ENCODE assay signal across 10 cellular contexts in genomic region chr2:237663517-237663916, GRCh38. TPM values are rescaled to one million over a fixed set of nuclear protein-coding genes. Genes with fewer than 3 reads are reported as not detected.
DNase-seq lines count a peak whose midpoint lies in the region; ATAC-seq and TF ChIP-seq lines count a peak whose summit lies in the region.
"Had no signal": no experiment of that assay in that cellular context is flagged by ENCODE, and none has a peak within 500 bp of the region (broad histone marks: within the 10 kb centered on the region; RNA-seq: fewer than 3 reads in every experiment).

No MANE protein-coding gene starts in this region.

- no TSS peak for BruUV-seq in Caco-2 (replicated peaks; lab: Mats Ljungman, UMichigan)

- H3K9me3 ChIP-seq in Caco-2 (no peaks in the 10 kb centered on the region), lower lobe of right lung (no peaks in the 10 kb centered on the region), gastrocnemius medialis (no peaks in the 10 kb centered on the region)
- no peaks in the 10 kb centered on the region for H3K9me3 ChIP-seq in naive thymus-derived CD4-positive, alpha-beta T cell (ENCODE audit: control insufficient read depth in 2 of 3, low read length in 3 of 3)

- H3K36me3 Mint-ChIP-seq in Caco-2 (ENCODE audit: insufficient read depth, unreplicated experiment) (no peaks in the 10 kb centered on the region), brain (peaks cover 10% of the 10 kb centered on the region), mesothelial cell of epicardium (no peaks in the 10 kb centered on the region)
- no peaks in the 10 kb centered on the region for H3K36me3 Mint-ChIP-seq in naive thymus-derived CD4-positive, alpha-beta T cell

- no peaks in the 10 kb centered on the region for H3K27me3 Mint-ChIP-seq in Caco-2 (ENCODE audit: insufficient read depth, unreplicated experiment)
- no peaks in the 10 kb centered on the region for H3K27me3 Mint-ChIP-seq in brain
- no peaks in the 10 kb centered on the region for H3K27me3 Mint-ChIP-seq in mesothelial cell of epicardium (ENCODE audit: low read depth)
- H3K27me3 Mint-ChIP-seq in naive thymus-derived CD4-positive, alpha-beta T cell: peaks cover 0 to 35% (median 0%) of the 10 kb centered on the region in 5 donors

- ATAC-seq in lower lobe of right lung (no peak), gastrocnemius medialis (peak; percentile 8 to 16), GM18511 (IDR thresholded peaks at IDR 0.05; ENCODE audit: unreplicated experiment) (no peak), GM21825 (IDR thresholded peaks at IDR 0.05; ENCODE audit: unreplicated experiment) (no peak)
- ATAC-seq in naive thymus-derived CD4-positive, alpha-beta T cell: no peak

- H3K36me3 ChIP-seq in Caco-2 (ENCODE audit: control insufficient read depth, insufficient read depth, low read length) (no peaks in the 10 kb centered on the region), lower lobe of right lung (no peaks in the 10 kb centered on the region), gastrocnemius medialis (no peaks in the 10 kb centered on the region)
- H3K36me3 ChIP-seq in naive thymus-derived CD4-positive, alpha-beta T cell (ENCODE audit: control insufficient read depth in 2 of 3, insufficient read depth in 3 of 3, low read length in 3 of 3): no peaks in the 10 kb centered on the region

- H3K4me3 ChIP-seq in Caco-2 (ENCODE audit: low read depth, low read length): no peak overlapping the region
- H3K4me3 ChIP-seq in lower lobe of right lung: no peak overlapping the region
- H3K4me3 ChIP-seq in gastrocnemius medialis: no peak overlapping the region
- no peak overlapping the region for H3K4me3 ChIP-seq in naive thymus-derived CD4-positive, alpha-beta T cell (ENCODE audit: low read length)

- POLR2A ChIA-PET in Caco-2 (lab: Charles Lee): no interaction called here
- POLR2A ChIA-PET in naive thymus-derived CD4-positive, alpha-beta T cell (lab: Charles Lee): no interaction called here

- peaks cover 7% of the 10 kb centered on the region for H3K4me1 Mint-ChIP-seq in Caco-2 (ENCODE audit: low read depth, unreplicated experiment)
- peaks cover 76% of the 10 kb centered on the region for H3K4me1 Mint-ChIP-seq in brain
- H3K4me1 Mint-ChIP-seq in mesothelial cell of epicardium: peaks cover 38% of the 10 kb centered on the region
- H3K4me1 Mint-ChIP-seq in naive thymus-derived CD4-positive, alpha-beta T cell: peaks cover 0 to 14% (median 11%) of the 10 kb centered on the region in 7 donors

- no peak for TF ChIP-seq POLR2A in gastrocnemius medialis (IDR thresholded peaks at IDR 0.05)

- DNase-seq in Caco-2 (no peak), lower lobe of right lung (no peak), gastrocnemius medialis (no peak), mesothelial cell of epicardium (ENCODE audit: low spot score in 2 of 2, unreplicated experiment in 2 of 2) (no peak)
- no peak for DNase-seq in naive thymus-derived CD4-positive, alpha-beta T cell
- DNase-seq: activated effector memory CD4-positive, alpha-beta T cell treated with anti-CD3 and anti-CD28 coated beads, Interleukin-2, amount 50 U/mL, for 16 hours; HFFc6 had no signal

- peak overlapping the region; percentile 71 for H3K27ac ChIP-seq in lower lobe of right lung
- H3K27ac ChIP-seq in gastrocnemius medialis: peak overlapping the region; percentile 75 to 88 (median 84)
- no peak overlapping the region for H3K27ac ChIP-seq in naive thymus-derived CD4-positive, alpha-beta T cell (ENCODE audit: low read depth, low read length)

- H3K9me3 Mint-ChIP-seq in Caco-2 (ENCODE audit: unreplicated experiment) (no peaks in the 10 kb centered on the region), brain (peaks cover 0 to 3% (median 0%) of the 10 kb centered on the region in 5 experiments), mesothelial cell of epicardium (peaks cover 3% of the 10 kb centered on the region)
- H3K9me3 Mint-ChIP-seq in naive thymus-derived CD4-positive, alpha-beta T cell: no peaks in the 10 kb centered on the region
- H3K9me3 Mint-ChIP-seq: HFFc6 had no signal

- peak overlapping the region; percentile 10 for H3K27ac Mint-ChIP-seq in Caco-2 (ENCODE audit: unreplicated experiment)
- peak overlapping the region; percentile 12 to 95 (median 75) for H3K27ac Mint-ChIP-seq in brain
- no peak overlapping the region for H3K27ac Mint-ChIP-seq in mesothelial cell of epicardium
- no peak overlapping the region for H3K27ac Mint-ChIP-seq in naive thymus-derived CD4-positive, alpha-beta T cell
- H3K27ac Mint-ChIP-seq: HFFc6 had no signal

- H3K4me1 ChIP-seq in Caco-2 (0 out of 2 replicates have a peak, but pooled peaks cover 7% of the 10 kb centered on the region), lower lobe of right lung (peaks cover 22% of the 10 kb centered on the region), gastrocnemius medialis (peaks cover 34 to 38% of the 10 kb centered on the region in 2 donors)
- no peaks in the 10 kb centered on the region for H3K4me1 ChIP-seq in naive thymus-derived CD4-positive, alpha-beta T cell (ENCODE audit: control insufficient read depth in 2 of 2, insufficient read depth in 2 of 2, low read length in 2 of 2)

- intact Hi-C loops in Caco-2 (cut with micrococcal nuclease; ENCODE audit: unreplicated experiment) (loop anchor here (5.0 kb wide), 1 partner anchor 51 kb away; no protein-coding TSS in a partner anchor), lower lobe of right lung (cut with DNase I) (no loop called here), gastrocnemius medialis (cut with DNase I; ENCODE audit: low total_unique reads) (loop anchor here (10.0 kb wide), 1 partner anchor 149 kb away; no protein-coding TSS in a partner anchor)
- intact Hi-C loops in naive thymus-derived CD4-positive, alpha-beta T cell (cut with micrococcal nuclease): no loop called here

- H3K4me3 Mint-ChIP-seq in Caco-2 (ENCODE audit: unreplicated experiment) (no peak overlapping the region), brain (peak overlapping the region in 4 of 5 experiments; percentile 6 to 83 (median 40)), mesothelial cell of epicardium (no peak overlapping the region)
- no peak overlapping the region for H3K4me3 Mint-ChIP-seq in naive thymus-derived CD4-positive, alpha-beta T cell
- H3K4me3 Mint-ChIP-seq: HFFc6 had no signal

- H3K27me3 ChIP-seq in Caco-2 (replicated peaks; ENCODE audit: control insufficient read depth, insufficient read depth, low read length) (no peaks in the 10 kb centered on the region), lower lobe of right lung (ENCODE audit: low read depth) (no peaks in the 10 kb centered on the region), gastrocnemius medialis (no peaks in the 10 kb centered on the region)
- no peaks in the 10 kb centered on the region for H3K27me3 ChIP-seq in naive thymus-derived CD4-positive, alpha-beta T cell (ENCODE audit: control insufficient read depth in 2 of 2, insufficient read depth in 2 of 2, low read length in 2 of 2)

- CTCF ChIA-PET in Caco-2 (lab: Charles Lee): no interaction called here
- CTCF ChIA-PET in naive thymus-derived CD4-positive, alpha-beta T cell (lab: Charles Lee): interaction anchor here (1.3 kb wide), 1 partner anchor 9 kb away, joined by 4 read pairs; no protein-coding TSS in a partner anchor

- in situ Hi-C loops in gastrocnemius medialis (cut with MboI; ENCODE audit: low sequenced_read_pairs in 4 of 4): no loop called here

- TF ChIP-seq CTCF in Caco-2 (IDR thresholded peaks at IDR 0.05; ENCODE audit: insufficient read depth in 1 of 2, low read depth in 1 of 2, low read length in 1 of 2, severe bottlenecking in 1 of 2, unreplicated experiment in 1 of 2) (no peak), brain (conservative IDR thresholded peaks at IDR 0.05) (no peak), lower lobe of right lung (IDR thresholded peaks at IDR 0.05) (no peak), gastrocnemius medialis (IDR thresholded peaks at IDR 0.05 in 4 of 5, conservative IDR thresholded peaks at IDR 0.05 in 1 of 5) (no peak), mesothelial cell of epicardium (IDR thresholded peaks at IDR 0.05; ENCODE audit: unreplicated experiment) (no peak)

RNA-seq across cellular contexts. Expression of gene LRRFIP1, which starts 36.1 kb away (rescaled TPM):
- total RNA-seq in Caco-2 (2022) (37.1 and 40.8 TPM in 2 replicates), lower lobe of right lung (180 TPM), gastrocnemius medialis (10 to 100 TPM; 37.9 to 74.1 (median 54.0) TPM), mesothelial cell of epicardium (43.6 to 47.5 TPM (median 47.2 TPM) in 3 replicates)
- 63.1 TPM for polyA plus RNA-seq in brain (ENCODE audit: insufficient read depth, low read depth, low replicate concordance)
- 100 to 1,000 TPM in 4 of 5 experiments, 10 to 100 TPM in 1; 96.3 to 257 (median 114) TPM for total RNA-seq in naive thymus-derived CD4-positive, alpha-beta T cell
- 10 to 100 TPM; 82.2 to 94.0 TPM for polyA plus RNA-seq in naive thymus-derived CD4-positive, alpha-beta T cell

Comparison
In these comparisons a context has a peak if more than half of its experiments do, and no peak if none do; other contexts are left out.
1. H3K27ac Mint-ChIP-seq: peak in Caco-2 (single experiment) and brain (5 of 5); none in mesothelial cell of epicardium (single experiment) and naive thymus-derived CD4-positive, alpha-beta T cell (0 of 9).
2. H3K4me3 Mint-ChIP-seq: peak in brain (4 of 5); none in Caco-2 (single experiment), mesothelial cell of epicardium (single experiment) and naive thymus-derived CD4-positive, alpha-beta T cell (0 of 10).
3. ATAC-seq: peak in gastrocnemius medialis (2 of 2); none in lower lobe of right lung (0 of 2), GM18511 (single experiment), GM21825 (single experiment) and naive thymus-derived CD4-positive, alpha-beta T cell (single experiment).
4. intact Hi-C loops: an anchor here in Caco-2 (5.0 kb wide) and gastrocnemius medialis (10.0 kb wide); none called in lower lobe of right lung and naive thymus-derived CD4-positive, alpha-beta T cell.